ENCODE assay signal across 20 cellular contexts in genomic region chr5:7250004-7250403, GRCh38.
"Had no signal": no experiment of that assay in that cellular context is flagged by ENCODE, and none has a peak within 500 bp of the region (broad histone marks: within the 10 kb centered on the region; RNA-seq: fewer than 3 reads in every experiment).

No MANE protein-coding gene starts in this region.

- H3K27ac ChIP-seq: epithelial cell of prostate, esophagus muscularis mucosa, gastrocnemius medialis, thyroid gland, uterus had no signal

- H3K9me3 Mint-ChIP-seq: dendritic cell treated with granulocyte-macrophage colony-stimulating factor and Interleukin-4, amounts not matched to agents 40 ng/mL and 50 ng/mL, for 4 days; naive thymus-derived CD4-positive, alpha-beta T cell; stimulated activated memory B cell treated with anti-CD40 and anti-IgM and Interleukin-4, amounts not matched to agents 10 μg/mL and 1 μg/mL and 100 μg/mL, for 72 hours; stimulated activated naive CD8-positive, alpha-beta T cell treated with anti-CD3 and anti-CD28 coated beads, Interleukin-15, amount 100 ng/mL, for 72 hours; type B pancreatic cell had no signal

- DNase-seq: cerebellar nuclear complex; effector memory CD8-positive, alpha-beta T cell; gastrocnemius medialis; glutamatergic neuron; immature natural killer cell; kidney; left cardiac atrium; naive thymus-derived CD4-positive, alpha-beta T cell; nephron progenitor cell; right cardiac atrium; stimulated activated CD4-positive, alpha-beta T cell treated with anti-CD3 and anti-CD28 coated beads, Interleukin-4, amount 100 ng/mL, for 1 hour; stimulated activated naive CD8-positive, alpha-beta T cell treated with anti-CD3 and anti-CD28 coated beads, Interleukin-15, amount 100 ng/mL, for 72 hours; thyroid gland; uterus had no signal

- H3K27me3 Mint-ChIP-seq: dendritic cell treated with granulocyte-macrophage colony-stimulating factor and Interleukin-4, amounts not matched to agents 40 ng/mL and 50 ng/mL, for 4 days; effector memory CD8-positive, alpha-beta T cell; naive thymus-derived CD4-positive, alpha-beta T cell; stimulated activated memory B cell treated with anti-CD40 and anti-IgM and Interleukin-4, amounts not matched to agents 10 μg/mL and 1 μg/mL and 100 μg/mL, for 72 hours; stimulated activated naive CD8-positive, alpha-beta T cell treated with anti-CD3 and anti-CD28 coated beads, Interleukin-15, amount 100 ng/mL, for 72 hours had no signal

- H3K4me3 Mint-ChIP-seq: dendritic cell treated with granulocyte-macrophage colony-stimulating factor and Interleukin-4, amounts not matched to agents 40 ng/mL and 50 ng/mL, for 4 days; effector memory CD8-positive, alpha-beta T cell; immature natural killer cell; naive thymus-derived CD4-positive, alpha-beta T cell; nephron progenitor cell; stimulated activated memory B cell treated with anti-CD40 and anti-IgM and Interleukin-4, amounts not matched to agents 10 μg/mL and 1 μg/mL and 100 μg/mL, for 72 hours; stimulated activated naive CD8-positive, alpha-beta T cell treated with anti-CD3 and anti-CD28 coated beads, Interleukin-15, amount 100 ng/mL, for 72 hours; type B pancreatic cell had no signal

- H3K36me3 ChIP-seq: esophagus muscularis mucosa, gastrocnemius medialis, neutrophil, thyroid gland, uterus had no signal

- H3K27ac Mint-ChIP-seq: effector memory CD8-positive, alpha-beta T cell; immature natural killer cell; naive thymus-derived CD4-positive, alpha-beta T cell; nephron progenitor cell; stimulated activated memory B cell treated with anti-CD40 and anti-IgM and Interleukin-4, amounts not matched to agents 10 μg/mL and 1 μg/mL and 100 μg/mL, for 72 hours; stimulated activated naive CD8-positive, alpha-beta T cell treated with anti-CD3 and anti-CD28 coated beads, Interleukin-15, amount 100 ng/mL, for 72 hours; type B pancreatic cell had no signal

- H3K9me3 ChIP-seq: esophagus muscularis mucosa, gastrocnemius medialis, neutrophil, thyroid gland, uterus had no signal

- H3K27me3 ChIP-seq: gastrocnemius medialis, neutrophil, thyroid gland, uterus had no signal

- H3K4me1 ChIP-seq: esophagus muscularis mucosa, gastrocnemius medialis, thyroid gland, uterus had no signal

- H3K36me3 Mint-ChIP-seq: immature natural killer cell; naive thymus-derived CD4-positive, alpha-beta T cell; stimulated activated memory B cell treated with anti-CD40 and anti-IgM and Interleukin-4, amounts not matched to agents 10 μg/mL and 1 μg/mL and 100 μg/mL, for 72 hours; type B pancreatic cell had no signal

- ATAC-seq: effector memory CD8-positive, alpha-beta T cell; gastrocnemius medialis; right cardiac atrium; stimulated activated memory B cell treated with anti-CD40 and anti-IgM and Interleukin-4, amounts not matched to agents 10 μg/mL and 1 μg/mL and 100 μg/mL, for 72 hours; stimulated activated naive CD8-positive, alpha-beta T cell treated with anti-CD3 and anti-CD28 coated beads, Interleukin-15, amount 100 ng/mL, for 72 hours had no signal

- H3K4me3 ChIP-seq: esophagus muscularis mucosa, gastrocnemius medialis, thyroid gland, uterus had no signal

- H3K4me1 Mint-ChIP-seq: immature natural killer cell; stimulated activated memory B cell treated with anti-CD40 and anti-IgM and Interleukin-4, amounts not matched to agents 10 μg/mL and 1 μg/mL and 100 μg/mL, for 72 hours; stimulated activated naive CD8-positive, alpha-beta T cell treated with anti-CD3 and anti-CD28 coated beads, Interleukin-15, amount 100 ng/mL, for 72 hours had no signal
